ENCODE assay signal across 11 cellular contexts in genomic region chr2:67260348-67261277, GRCh38.
DNase-seq lines count a peak whose midpoint lies in the region; ATAC-seq, FAIRE-seq and TF ChIP-seq lines count a peak whose summit lies in the region.
"Had no signal": no experiment of that assay in that cellular context is flagged by ENCODE, and none has a peak within 500 bp of the region (broad histone marks: within the 10 kb centered on the region; RNA-seq: fewer than 3 reads in every experiment).

No MANE protein-coding gene starts in this region.

- FAIRE-seq in HTR-8/SVneo (lab: Jason Lieb, UNC): peak; percentile 72

- peak overlapping the region in 1 of 2 donors; percentile 21 for H3K27ac ChIP-seq in testis

- ATAC-seq in GM18505 (IDR thresholded peaks at IDR 0.05; ENCODE audit: unreplicated experiment) (no peak), GM21529 (IDR thresholded peaks at IDR 0.05; ENCODE audit: unreplicated experiment) (no peak)

- H3K36me3 ChIP-seq in testis (ENCODE audit: low read depth, missing control alignments): no peaks in the 10 kb centered on the region

- peak; percentile 28 for DNase-seq in HTR-8/SVneo (ENCODE audit: insufficient read length, low spot score)
- peak; percentile 85 to 99 for DNase-seq in cardiac fibroblast (ENCODE audit: low read depth in 2 of 2)
- DNase-seq in kidney glomerular epithelial cell (lab: John Stamatoyannopoulos, UW): peak; percentile 75
- peak; percentile 43 for DNase-seq in testis
- DNase-seq in activated effector memory CD4-positive, alpha-beta T cell treated with anti-CD3 and anti-CD28 coated beads, Interleukin-2, amount 50 U/mL, for 16 hours: no peak
- DNase-seq in activated CD8-positive, alpha-beta memory T cell treated with anti-CD3 and anti-CD28 coated beads, Interleukin-2, amount 50 U/mL, for 4 hours: no peak
- DNase-seq: activated CD4-positive, alpha-beta T cell treated with anti-CD3 and anti-CD28 coated beads for 48 hours; NCI-H2107; stimulated activated CD4-positive, alpha-beta T cell treated with anti-CD3 and anti-CD28 coated beads, Interleukin-12 subunit alpha, Interleukin-12 subunit beta, amount 100 ng/mL, for 4 hours had no signal

- H3K4me1 ChIP-seq in testis: no peaks in the 10 kb centered on the region

- intact Hi-C loops in testis (cut with DNase I; ENCODE audit: low total_unique reads): no loop called here

- TF ChIP-seq POLR2A in testis (IDR thresholded peaks at IDR 0.05) (no peak), GM18505 (IDR thresholded peaks at IDR 0.05; ENCODE audit: borderline replicate concordance, extremely low read depth, insufficient read depth, insufficient read length) (no peak)

- H3K4me3 ChIP-seq in cardiac fibroblast (replicated peaks in 1 of 2; ENCODE audit: low read depth in 2 of 2, low read length in 2 of 2) (peak overlapping the region in 1 of 2 donors; percentile 22), testis (no peak overlapping the region)

- H3K27me3 ChIP-seq in testis: no peaks in the 10 kb centered on the region

- no peaks in the 10 kb centered on the region for H3K9me3 ChIP-seq in testis

- WGBS in testis, 2 donors: 63 to 68% methylated on average over 16 of the region's 16 CpGs

- TF ChIP-seq CTCF in cardiac fibroblast (IDR thresholded peaks at IDR 0.05; ENCODE audit: low read depth, low read length): no peak
- TF ChIP-seq CTCF in testis (IDR thresholded peaks at IDR 0.05): no peak

Comparison
In these comparisons a context has a peak if more than half of its experiments do, and no peak if none do; other contexts are left out.
1. DNase-seq: peak in HTR-8/SVneo (single experiment), cardiac fibroblast (2 of 2), kidney glomerular epithelial cell (single experiment) and testis (single experiment); none in activated effector memory CD4-positive, alpha-beta T cell treated with anti-CD3 and anti-CD28 coated beads, Interleukin-2, amount 50 U/mL, for 16 hours (single experiment) and activated CD8-positive, alpha-beta memory T cell treated with anti-CD3 and anti-CD28 coated beads, Interleukin-2, amount 50 U/mL, for 4 hours (single experiment).